1 cellular context compared by ENCODE assay signal in the genomic region with DNA sequence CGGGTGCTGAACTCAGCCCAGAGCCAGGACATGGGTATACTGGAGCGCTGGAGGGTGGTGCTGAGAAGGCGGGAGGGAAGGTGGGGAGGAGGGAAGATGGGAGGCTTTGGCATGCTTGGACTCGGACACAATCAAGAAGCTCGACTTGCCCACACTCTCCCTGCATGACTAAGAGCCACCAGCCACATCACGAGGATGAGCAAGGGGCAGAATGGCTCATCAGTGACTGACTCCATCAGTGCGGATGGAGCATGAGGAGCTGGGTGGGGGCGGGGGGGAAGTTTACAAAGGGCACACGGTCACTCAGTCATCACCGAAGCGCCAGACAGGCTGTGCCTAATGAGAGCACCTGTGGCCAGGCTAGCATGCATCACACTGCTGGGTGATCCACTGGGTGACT.
TF ChIP-seq lines count a peak whose summit lies in the region.

No MANE protein-coding gene starts in this region.

TF ChIP-seq in HepG2, 621 proteins besides CTCF, POLR2A, EP300 and RAD21 (continued from another document):
- TF ChIP-seq, protein P1, sequence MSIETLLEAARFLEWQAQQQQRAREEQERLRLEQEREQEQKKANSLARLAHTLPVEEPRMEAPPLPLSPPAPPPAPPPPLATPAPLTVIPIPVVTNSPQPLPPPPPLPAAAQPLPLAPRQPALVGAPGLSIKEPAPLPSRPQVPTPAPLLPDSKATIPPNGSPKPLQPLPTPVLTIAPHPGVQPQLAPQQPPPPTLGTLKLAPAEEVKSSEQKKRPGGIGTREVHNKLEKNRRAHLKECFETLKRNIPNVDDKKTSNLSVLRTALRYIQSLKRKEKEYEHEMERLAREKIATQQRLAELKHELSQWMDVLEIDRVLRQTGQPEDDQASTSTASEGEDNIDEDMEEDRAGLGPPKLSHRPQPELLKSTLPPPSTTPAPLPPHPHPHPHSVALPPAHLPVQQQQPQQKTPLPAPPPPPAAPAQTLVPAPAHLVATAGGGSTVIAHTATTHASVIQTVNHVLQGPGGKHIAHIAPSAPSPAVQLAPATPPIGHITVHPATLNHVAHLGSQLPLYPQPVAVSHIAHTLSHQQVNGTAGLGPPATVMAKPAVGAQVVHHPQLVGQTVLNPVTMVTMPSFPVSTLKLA (IDR thresholded peaks at IDR 0.05) = no peak
- TF ChIP-seq ZNF672 (CRISPR knock-in tag; IDR thresholded peaks at IDR 0.05) (no peak), LCORL (IDR thresholded peaks at IDR 0.05) (no peak), LCORL (CRISPR knock-in tag; IDR thresholded peaks at IDR 0.05) (no peak), ZNF143 (CRISPR knock-in tag; IDR thresholded peaks at IDR 0.05) (no peak)
- TF ChIP-seq, protein P2, sequence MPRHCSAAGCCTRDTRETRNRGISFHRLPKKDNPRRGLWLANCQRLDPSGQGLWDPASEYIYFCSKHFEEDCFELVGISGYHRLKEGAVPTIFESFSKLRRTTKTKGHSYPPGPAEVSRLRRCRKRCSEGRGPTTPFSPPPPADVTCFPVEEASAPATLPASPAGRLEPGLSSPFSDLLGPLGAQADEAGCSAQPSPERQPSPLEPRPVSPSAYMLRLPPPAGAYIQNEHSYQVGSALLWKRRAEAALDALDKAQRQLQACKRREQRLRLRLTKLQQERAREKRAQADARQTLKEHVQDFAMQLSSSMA (CRISPR knock-in tag; IDR thresholded peaks at IDR 0.05) = no peak
